In genomic region chr6:81831274-81831673, GRCh38 we compare ENCODE assay signal across 22 cellular contexts.
"Had no signal": no experiment of that assay in that cellular context is flagged by ENCODE, and none has a peak within 500 bp of the region (broad histone marks: within the 10 kb centered on the region; RNA-seq: fewer than 3 reads in every experiment).

No MANE protein-coding gene starts in this region.

- H3K27me3 ChIP-seq: spleen, upper lobe of left lung had no signal

- H3K9me3 ChIP-seq: prostate gland, thoracic aorta had no signal

- H3K36me3 ChIP-seq: prostate gland, spleen, thoracic aorta, upper lobe of left lung had no signal

- H3K27me3 Mint-ChIP-seq: activated CD4-positive, alpha-beta memory T cell treated with anti-CD3 and anti-CD28 coated beads for 36 hours; activated CD4-positive, alpha-beta T cell treated with anti-CD3 and anti-CD28 coated beads for 36 hours; activated T-helper 17 cell treated with anti-CD3 and anti-CD28 coated beads, Interleukin-2, amount 50 U/mL, for 72 hours; stimulated activated memory B cell treated with anti-CD40 and anti-IgM and Interleukin-4, amounts not matched to agents 10 μg/mL and 1 μg/mL and 100 μg/mL, for 72 hours had no signal

- H3K4me3 Mint-ChIP-seq: activated CD4-positive, alpha-beta memory T cell treated with anti-CD3 and anti-CD28 coated beads for 36 hours; activated CD4-positive, alpha-beta T cell treated with anti-CD3 and anti-CD28 coated beads for 36 hours; activated naive CD8-positive, alpha-beta T cell treated with anti-CD3 and anti-CD28 coated beads for 36 hours; activated T-helper 17 cell treated with anti-CD3 and anti-CD28 coated beads, Interleukin-2, amount 50 U/mL, for 72 hours; endodermal cell; mesothelial cell of epicardium; nephron progenitor cell; stimulated activated memory B cell treated with anti-CD40 and anti-IgM and Interleukin-4, amounts not matched to agents 10 μg/mL and 1 μg/mL and 100 μg/mL, for 72 hours had no signal

- H3K4me1 ChIP-seq: prostate gland, spleen, upper lobe of left lung had no signal

- H3K27ac ChIP-seq: epithelial cell of prostate, prostate gland, spleen, thoracic aorta, upper lobe of left lung had no signal

- H3K36me3 Mint-ChIP-seq: activated CD4-positive, alpha-beta memory T cell treated with anti-CD3 and anti-CD28 coated beads for 36 hours; mesothelial cell of epicardium had no signal

- H3K27ac Mint-ChIP-seq: activated CD4-positive, alpha-beta memory T cell treated with anti-CD3 and anti-CD28 coated beads for 36 hours; activated CD4-positive, alpha-beta T cell treated with anti-CD3 and anti-CD28 coated beads for 36 hours; activated naive CD8-positive, alpha-beta T cell treated with anti-CD3 and anti-CD28 coated beads for 36 hours; activated T-helper 17 cell treated with anti-CD3 and anti-CD28 coated beads, Interleukin-2, amount 50 U/mL, for 72 hours; endodermal cell; mesothelial cell of epicardium; nephron progenitor cell; stimulated activated memory B cell treated with anti-CD40 and anti-IgM and Interleukin-4, amounts not matched to agents 10 μg/mL and 1 μg/mL and 100 μg/mL, for 72 hours had no signal

- ATAC-seq: activated CD4-positive, alpha-beta T cell treated with anti-CD3 and anti-CD28 coated beads for 36 hours; activated T-helper 17 cell treated with anti-CD3 and anti-CD28 coated beads, Interleukin-2, amount 50 U/mL, for 72 hours; right cardiac atrium; stimulated activated memory B cell treated with anti-CD40 and anti-IgM and Interleukin-4, amounts not matched to agents 10 μg/mL and 1 μg/mL and 100 μg/mL, for 72 hours had no signal

- H3K9me3 Mint-ChIP-seq: activated CD4-positive, alpha-beta memory T cell treated with anti-CD3 and anti-CD28 coated beads for 36 hours had no signal

- H3K4me3 ChIP-seq: prostate gland, spleen, thoracic aorta, upper lobe of left lung had no signal

- H3K4me1 Mint-ChIP-seq: activated CD4-positive, alpha-beta T cell treated with anti-CD3 and anti-CD28 coated beads for 36 hours; activated naive CD8-positive, alpha-beta T cell treated with anti-CD3 and anti-CD28 coated beads for 36 hours; activated T-helper 17 cell treated with anti-CD3 and anti-CD28 coated beads, Interleukin-2, amount 50 U/mL, for 72 hours; endodermal cell; mesothelial cell of epicardium; nephron progenitor cell; stimulated activated memory B cell treated with anti-CD40 and anti-IgM and Interleukin-4, amounts not matched to agents 10 μg/mL and 1 μg/mL and 100 μg/mL, for 72 hours had no signal

- DNase-seq: activated CD4-positive, alpha-beta memory T cell treated with anti-CD3 and anti-CD28 coated beads for 36 hours; activated CD4-positive, alpha-beta T cell treated with anti-CD3 and anti-CD28 coated beads for 36 hours; activated naive CD4-positive, alpha-beta T cell; activated naive CD8-positive, alpha-beta T cell treated with anti-CD3 and anti-CD28 coated beads for 36 hours; amniotic stem cell; endodermal cell; foreskin fibroblast; hippocampal formation; islet precursor cell; nephron progenitor cell; right cardiac atrium; spleen; stimulated activated CD4-positive, alpha-beta T cell treated with anti-CD3 and anti-CD28 coated beads, Interleukin-4, amount 100 ng/mL, for 4 hours; SW 1271; T-helper 2 cell; upper lobe of left lung had no signal
